ENCODE assay signal across 8 cellular contexts in the genomic region with DNA sequence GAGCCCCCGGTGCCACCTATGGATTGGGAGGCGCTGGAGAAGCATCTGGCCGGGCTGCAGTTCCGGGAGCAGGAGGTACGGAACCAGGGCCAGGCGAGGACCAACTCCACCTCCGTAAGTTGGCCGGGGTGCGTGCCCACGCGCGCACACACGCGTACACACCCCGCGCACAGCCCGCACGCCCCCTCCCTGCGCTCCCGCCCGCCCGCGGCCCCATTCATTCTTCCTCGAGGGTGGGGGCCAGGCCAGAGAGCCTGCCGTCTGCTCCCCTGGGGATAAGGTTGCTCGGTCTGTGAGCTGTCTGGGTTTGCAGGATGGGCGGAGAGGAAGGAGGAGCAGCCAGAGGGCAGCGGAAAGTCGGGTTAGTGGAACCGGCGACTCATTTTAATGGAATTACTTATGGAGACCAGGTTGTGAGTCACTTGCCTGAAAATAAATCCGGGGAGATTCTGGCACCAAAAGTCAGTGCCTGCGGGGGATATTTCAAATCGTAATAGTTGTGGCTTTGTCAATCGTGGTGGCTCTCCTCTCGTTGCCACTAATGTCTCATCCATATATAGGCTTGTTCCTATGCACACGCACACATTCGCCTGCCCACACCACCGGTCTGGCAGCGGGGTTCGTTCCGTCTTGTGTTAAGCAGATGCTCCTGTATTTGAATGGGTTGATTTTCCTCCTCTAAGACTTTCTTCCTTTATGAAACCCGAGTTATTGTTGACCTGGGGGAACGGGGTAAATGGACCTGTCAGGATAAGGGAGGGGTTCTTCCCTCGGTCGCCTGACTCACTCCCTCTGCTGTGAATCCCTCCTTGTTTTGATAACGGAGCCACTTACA.
DNase-seq lines count a peak whose midpoint lies in the region; ATAC-seq and TF ChIP-seq lines count a peak whose summit lies in the region.

No MANE protein-coding gene starts in this region.

- TF ChIP-seq CTCF in BE2C (IDR thresholded peaks at IDR 0.05; ENCODE audit: low read depth, low read length): no peak
- no peak for TF ChIP-seq CTCF in OCI-LY3 (IDR thresholded peaks at IDR 0.05; ENCODE audit: low read depth, low read length)

- H2AFZ ChIP-seq in OCI-LY3 (ENCODE audit: low read depth, low read length): peak overlapping the region; percentile 69; the same call in 1 of the 2 replicates

- H3K27ac ChIP-seq in OCI-LY3 (ENCODE audit: low read length): no peak overlapping the region

- H3K4me1 ChIP-seq in BE2C (no peaks in the 10 kb centered on the region), HAP-1 (peaks cover 30% of the 10 kb centered on the region), OCI-LY3 (ENCODE audit: low read length) (peaks cover 16% of the 10 kb centered on the region)

- peak overlapping the region; percentile 75 for H3K4me2 ChIP-seq in OCI-LY3 (ENCODE audit: low read length)

- DNase-seq in BE2C (peak; percentile 90), HAP-1 (ENCODE audit: low spot score in 2 of 2) (peak; percentile 64 to 85), cerebellar cortex (ENCODE audit: low spot score) (peak; percentile 65), inferior parietal cortex (ENCODE audit: extremely low spot score) (peak; percentile 54), skeletal muscle cell (ENCODE audit: low read depth) (peak; percentile 93)
- DNase-seq in central memory CD4-positive, alpha-beta T cell: no peak

- H4K20me1 ChIP-seq in OCI-LY3 (ENCODE audit: insufficient read depth, low read length): no peaks in the 10 kb centered on the region

- no peaks in the 10 kb centered on the region for H3K36me3 ChIP-seq in BE2C
- H3K36me3 ChIP-seq in HAP-1 (replicated peaks): peaks cover 4% of the 10 kb centered on the region
- no peaks in the 10 kb centered on the region for H3K36me3 ChIP-seq in OCI-LY3 (replicated peaks; ENCODE audit: low read depth, low read length)

- in situ Hi-C loops in HAP-1 (cut with MboI; ENCODE audit: low sequenced_read_pairs): no loop called here

- H3K4me3 ChIP-seq in BE2C (ENCODE audit: low read depth, low read length) (peak overlapping the region; percentile 75), HAP-1 (peak overlapping the region; percentile 53), OCI-LY3 (ENCODE audit: low read length) (peak overlapping the region; percentile 92), skeletal muscle cell (ENCODE audit: low read depth, low read length) (peak overlapping the region; percentile 75)

- no peaks in the 10 kb centered on the region for H3K79me2 ChIP-seq in OCI-LY3 (ENCODE audit: low read length)

- H3K9ac ChIP-seq in OCI-LY3 (ENCODE audit: low read length): peak overlapping the region; percentile 82

- H3K27me3 ChIP-seq in BE2C (no peaks in the 10 kb centered on the region), HAP-1 (ENCODE audit: low read depth) (no peaks in the 10 kb centered on the region), OCI-LY3 (ENCODE audit: low read depth, low read length) (peaks cover 18% of the 10 kb centered on the region)

- no peaks in the 10 kb centered on the region for H3K9me3 ChIP-seq in BE2C
- no peaks in the 10 kb centered on the region for H3K9me3 ChIP-seq in HAP-1
- no peaks in the 10 kb centered on the region for H3K9me3 ChIP-seq in OCI-LY3 (ENCODE audit: insufficient read depth, low read length)

- no peak for ATAC-seq in GM21737 (IDR thresholded peaks at IDR 0.05; ENCODE audit: unreplicated experiment)
